17 cellular contexts compared by ENCODE assay signal in genomic region chr1:245121523-245121922, GRCh38.
"Had no signal": no experiment of that assay in that cellular context is flagged by ENCODE, and none has a peak within 500 bp of the region (broad histone marks: within the 10 kb centered on the region; RNA-seq: fewer than 3 reads in every experiment).

No MANE protein-coding gene starts in this region.

- H3K4me3 ChIP-seq: esophagus squamous epithelium, right atrium auricular region, suprapubic skin, upper lobe of left lung had no signal

- H3K36me3 Mint-ChIP-seq: activated CD8-positive, alpha-beta memory T cell treated with anti-CD3 and anti-CD28 coated beads, Interleukin-2, amount 10 ng/mL, durations not matched to agents 7 days and 5 days had no signal

- H3K27ac Mint-ChIP-seq: activated CD8-positive, alpha-beta memory T cell treated with anti-CD3 and anti-CD28 coated beads, Interleukin-2, amount 10 ng/mL, durations not matched to agents 7 days and 5 days; T-helper 2 cell treated with Interferon-gamma antibody and Interleukin-4, amounts not matched to agents 5 μg/mL and 100 μg/mL, for 36 hours had no signal

- H3K27ac ChIP-seq: esophagus squamous epithelium, foreskin keratinocyte, right atrium auricular region, suprapubic skin, upper lobe of left lung had no signal

- H3K4me1 Mint-ChIP-seq: activated CD8-positive, alpha-beta memory T cell treated with anti-CD3 and anti-CD28 coated beads, Interleukin-2, amount 10 ng/mL, durations not matched to agents 7 days and 5 days had no signal

- H3K36me3 ChIP-seq: esophagus squamous epithelium, right atrium auricular region, suprapubic skin, upper lobe of left lung had no signal

- H3K27me3 ChIP-seq: esophagus squamous epithelium, foreskin keratinocyte, right atrium auricular region, suprapubic skin, upper lobe of left lung had no signal

- DNase-seq: activated CD4-positive, alpha-beta T cell treated with anti-CD3 and anti-CD28 coated beads, Interleukin-2, amount 50 U/mL, for 4 hours; activated CD4-positive, CD25-positive, alpha-beta regulatory T cell treated with anti-CD3 and anti-CD28 coated beads, Interleukin-2, amount 50 U/mL, for 72 hours; activated CD8-positive, alpha-beta memory T cell treated with anti-CD3 and anti-CD28 coated beads, Interleukin-2, amount 10 ng/mL, durations not matched to agents 7 days and 5 days; activated gamma-delta T cell treated with Interleukin-2 at 50 U/mL for 16 hours; activated T-cell treated with anti-CD3 and anti-CD28 coated beads, Interleukin-2, amount 50 U/mL, for 4 hours; esophagus squamous epithelium; foreskin keratinocyte; head of caudate nucleus; kidney glomerular epithelial cell; midbrain; stimulated activated CD4-positive, alpha-beta T cell treated with anti-CD3 and anti-CD28 coated beads, Interleukin-2, amount 100 ng/mL, for 48 hours; stimulated activated naive CD4-positive, alpha-beta T cell treated with Interleukin-2 at 50 U/mL for 16 hours; SW 1271; upper lobe of left lung had no signal

- ATAC-seq: activated CD8-positive, alpha-beta memory T cell treated with anti-CD3 and anti-CD28 coated beads, Interleukin-2, amount 10 ng/mL, durations not matched to agents 7 days and 5 days; activated T-cell treated with anti-CD3 and anti-CD28 coated beads, Interleukin-2, amount 50 U/mL, for 4 hours; foreskin keratinocyte had no signal

- H3K4me1 ChIP-seq: esophagus squamous epithelium, foreskin keratinocyte, right atrium auricular region, suprapubic skin, upper lobe of left lung had no signal

- H3K9me3 ChIP-seq: esophagus squamous epithelium, right atrium auricular region, suprapubic skin, upper lobe of left lung had no signal

- H3K27me3 Mint-ChIP-seq: activated CD8-positive, alpha-beta memory T cell treated with anti-CD3 and anti-CD28 coated beads, Interleukin-2, amount 10 ng/mL, durations not matched to agents 7 days and 5 days had no signal

- H3K4me3 Mint-ChIP-seq: activated CD8-positive, alpha-beta memory T cell treated with anti-CD3 and anti-CD28 coated beads, Interleukin-2, amount 10 ng/mL, durations not matched to agents 7 days and 5 days; activated T-cell treated with anti-CD3 and anti-CD28 coated beads, Interleukin-2, amount 50 U/mL, for 4 hours; T-helper 2 cell treated with Interferon-gamma antibody and Interleukin-4, amounts not matched to agents 5 μg/mL and 100 μg/mL, for 36 hours had no signal

- H3K9me3 Mint-ChIP-seq: activated T-cell treated with anti-CD3 and anti-CD28 coated beads, Interleukin-2, amount 50 U/mL, for 4 hours; T-helper 2 cell treated with Interferon-gamma antibody and Interleukin-4, amounts not matched to agents 5 μg/mL and 100 μg/mL, for 36 hours had no signal
